ENCODE assay signal across 1 cellular context in genomic region chr3:48402281-48402732, GRCh38.
TF ChIP-seq lines count a peak whose summit lies in the region.

No MANE protein-coding gene starts in this region.

TF ChIP-seq in SK-N-SH, 30 proteins besides CTCF, POLR2A, EP300 and RAD21 (continued from another document):
- TF ChIP-seq REST (IDR thresholded peaks at IDR 0.05; ENCODE audit: low read depth, low read length): 0 out of 2 replicates have a peak, but pooled peaks have one; percentile 10
